Comparison of ENCODE assay signal across 8 cellular contexts in the genomic region with DNA sequence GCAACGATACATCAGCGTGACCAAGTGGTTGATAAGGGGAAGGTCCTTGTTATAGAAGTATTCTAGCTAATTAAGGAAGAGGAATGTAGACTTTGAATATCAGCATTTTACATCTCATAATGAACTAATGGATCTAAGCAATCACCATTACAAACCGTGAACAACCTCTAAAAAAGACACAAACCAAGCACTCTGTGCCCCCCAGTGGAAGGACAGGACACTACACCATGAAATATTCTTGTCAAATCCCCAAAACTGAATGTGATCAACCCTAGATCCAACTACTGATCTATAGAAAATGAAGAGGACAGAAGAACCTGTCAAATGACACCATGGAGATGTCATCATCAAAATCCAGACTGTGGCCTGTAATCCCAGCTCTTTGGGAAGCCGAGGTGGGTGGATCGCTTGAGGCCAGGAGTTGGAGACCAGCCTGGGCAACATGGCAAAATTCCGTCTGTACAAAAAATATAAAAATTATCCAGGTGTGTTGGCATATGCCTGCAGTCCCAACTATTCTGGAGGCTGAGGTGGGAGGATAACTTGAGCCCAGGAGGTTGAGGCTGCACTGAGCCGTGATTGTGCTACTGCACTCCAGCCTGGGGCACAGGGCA.
A peak's percentile ranks its signal among the peaks of the same experiment; 100 is the strongest.
DNase-seq lines count a peak whose midpoint lies in the region; ATAC-seq, FAIRE-seq and TF ChIP-seq lines count a peak whose summit lies in the region.

No MANE protein-coding gene starts in this region.

- H2BK120ac ChIP-seq in H1 (replicated peaks; ENCODE audit: low read depth, low read length), result no peak overlapping the region

- H3K56ac ChIP-seq in H1 (replicated peaks; ENCODE audit: insufficient read length, low read depth, low read length), result no peak overlapping the region

- H3K4me2 ChIP-seq in H1 (ENCODE audit: insufficient read depth in 1 of 2, low read depth in 2 of 2, low read length in 2 of 2), result no peak overlapping the region

- no peak overlapping the region for H3K4me3 ChIP-seq in H1 (ENCODE audit: extremely low read depth in 1 of 4, insufficient read depth in 2 of 4, low read depth in 3 of 4, low read length in 4 of 4)
- H3K4me3 ChIP-seq in pancreas, result no peak overlapping the region

- in situ Hi-C loops in G401 (cut with HindIII; ENCODE audit: low sequenced_read_pairs), result no loop called here

- no peak overlapping the region for H2AFZ ChIP-seq in H1 (ENCODE audit: low read length)

- 86% methylated on average over 7 of the region's 7 CpGs; no CpG with 5 or more reads in 1 of the 2 experiments for WGBS in H1 (ENCODE audit: extremely low coverage in 1 of 2, insufficient coverage in 1 of 2, insufficient read length in 1 of 2, insufficient replicate concordance in 2 of 2, low coverage in 1 of 2, low lambda C conversion rate in 2 of 2, missing lambda C conversion rate in 1 of 2), 2 experiments
- 79 to 83% methylated on average over 7 of the region's 7 CpGs for WGBS in pancreas, 2 donors

- DNase-seq in AG20443 (ENCODE audit: low spot score) (peak; percentile 53), NCI-H1092 treated with DMSO at 0.1 percent for 48 hours (lab: John Stamatoyannopoulos, UW) (peak; percentile 52), H1 (ENCODE audit: low read depth in 1 of 2, low spot score in 2 of 2) (no peak), pancreas (peak in 2 of 6 donors; percentile 19 to 43), G401 (ENCODE audit: low spot score) (no peak), middle frontal gyrus (ENCODE audit: extremely low spot score, low spot score) (no peak)
- peak; percentile 76 for DNase-seq in activated CD4-positive, alpha-beta T cell treated with anti-CD3 and anti-CD28 coated beads, Interleukin-2, amount 10 ng/mL, durations not matched to agents 7 days and 5 days

- TF ChIP-seq CTCF in H1 (IDR thresholded peaks at IDR 0.05; ENCODE audit: control extremely low read depth in 1 of 3, insufficient read depth in 1 of 3, low read depth in 1 of 3, low read length in 3 of 3) (peak in 2 of 3 experiments; percentile 59 to 74; a peak in 3 of 4 replicates), pancreas (IDR thresholded peaks at IDR 0.05) (peak; percentile 33 to 47 (median 34))

- peaks cover 4% of the 10 kb centered on the region for H3K27me3 Mint-ChIP-seq in activated CD4-positive, alpha-beta T cell treated with anti-CD3 and anti-CD28 coated beads, Interleukin-2, amount 10 ng/mL, durations not matched to agents 7 days and 5 days

- peaks cover 24% of the 10 kb centered on the region for H3K4me1 Mint-ChIP-seq in activated CD4-positive, alpha-beta T cell treated with anti-CD3 and anti-CD28 coated beads, Interleukin-2, amount 10 ng/mL, durations not matched to agents 7 days and 5 days

- no peak for TF ChIP-seq EP300 in H1 (IDR thresholded peaks at IDR 0.05; ENCODE audit: borderline replicate concordance in 1 of 2, low read depth in 2 of 2, low read length in 2 of 2)

- no peak overlapping the region for H2BK15ac ChIP-seq in H1 (ENCODE audit: low read length)

- H3K4me1 ChIP-seq in H1 (replicated peaks in 1 of 4; ENCODE audit: control insufficient read depth in 3 of 4, insufficient read depth in 4 of 4, low read length in 3 of 4) (peaks cover 0 to 6% (median 2%) of the 10 kb centered on the region in 4 experiments; a peak in 3 of 7 replicates), pancreas (peaks cover 3 to 9% (median 4%) of the 10 kb centered on the region in 3 donors)

- FAIRE-seq in H1 (lab: Jason Lieb, UNC) (peak; percentile 84), pancreas (lab: Jason Lieb, UNC) (no peak)

- no peaks in the 10 kb centered on the region for H3K23me2 ChIP-seq in H1 (ENCODE audit: low read depth, low read length)

- H3K27me3 ChIP-seq in H1 (replicated peaks in 1 of 4; ENCODE audit: control insufficient read depth in 3 of 4, extremely low read depth in 1 of 4, insufficient read depth in 3 of 4, low read length in 3 of 4) (no peaks in the 10 kb centered on the region), pancreas (no peaks in the 10 kb centered on the region)

- no peaks in the 10 kb centered on the region; a peak in 1 of 4 replicates for H3K9me3 ChIP-seq in H1 (ENCODE audit: insufficient read depth in 2 of 2, low read depth in 1 of 2, low read length in 1 of 2)
- no peaks in the 10 kb centered on the region for H3K9me3 ChIP-seq in pancreas

- TF ChIP-seq POLR2A in H1 (IDR thresholded peaks at IDR 0.05; ENCODE audit: control extremely low read depth in 1 of 2, low read depth in 2 of 2, low read length in 2 of 2), result no peak

- H2BK5ac ChIP-seq in H1 (ENCODE audit: low read depth, low read length), result no peak overlapping the region

- H3K14ac ChIP-seq in H1 (ENCODE audit: insufficient read length), result no peak overlapping the region

- H3K9me3 Mint-ChIP-seq in activated CD4-positive, alpha-beta T cell treated with anti-CD3 and anti-CD28 coated beads, Interleukin-2, amount 10 ng/mL, durations not matched to agents 7 days and 5 days, result no peaks in the 10 kb centered on the region

- ATAC-seq in GM18502 (IDR thresholded peaks at IDR 0.05; ENCODE audit: poor library complexity, unreplicated experiment), result peak; percentile 73
- ATAC-seq in pancreas, result peak in 3 of 4 donors; percentile 45 to 57 (median 52)

- H3K36me3 ChIP-seq in H1 (ENCODE audit: control insufficient read depth in 2 of 4, insufficient read depth in 4 of 4, low read length in 3 of 4) (no peaks in the 10 kb centered on the region), pancreas (no peaks in the 10 kb centered on the region)

- H3K18ac ChIP-seq in H1 (ENCODE audit: extremely low read depth, low read length), result no peak overlapping the region

- H4K20me1 ChIP-seq in H1 (replicated peaks in 1 of 2; ENCODE audit: control insufficient read depth in 1 of 2, insufficient read depth in 2 of 2, low read length in 2 of 2), result no peaks in the 10 kb centered on the region

- H4K8ac ChIP-seq in H1 (ENCODE audit: extremely low read depth, insufficient read depth, low read length), result no peak overlapping the region

- no peak overlapping the region for H3K9ac ChIP-seq in H1 (replicated peaks in 1 of 4; ENCODE audit: extremely low read depth in 1 of 4, low read depth in 3 of 4, low read length in 3 of 4)

- no peak overlapping the region for H3K4me3 Mint-ChIP-seq in activated CD4-positive, alpha-beta T cell treated with anti-CD3 and anti-CD28 coated beads, Interleukin-2, amount 10 ng/mL, durations not matched to agents 7 days and 5 days

- no peaks in the 10 kb centered on the region for H3K36me3 Mint-ChIP-seq in activated CD4-positive, alpha-beta T cell treated with anti-CD3 and anti-CD28 coated beads, Interleukin-2, amount 10 ng/mL, durations not matched to agents 7 days and 5 days (ENCODE audit: low read depth)

- H4K5ac ChIP-seq in H1 (ENCODE audit: insufficient read length, low read depth, low read length), result no peak overlapping the region

- no peak overlapping the region for H3K23ac ChIP-seq in H1 (ENCODE audit: insufficient read length)

- H3K27ac ChIP-seq in H1 (ENCODE audit: low read depth, low read length), result no peak overlapping the region
- no peak overlapping the region for H3K27ac ChIP-seq in pancreas

- TF ChIP-seq RAD21 in H1 (IDR thresholded peaks at IDR 0.05 in 1 of 2, conservative IDR thresholded peaks at IDR 0.05 in 1 of 2; ENCODE audit: low read depth in 2 of 2, low read length in 2 of 2), result peak; percentile 81 to 84

- H3K79me2 ChIP-seq in H1 (ENCODE audit: control insufficient read depth in 1 of 2, insufficient read depth in 2 of 2, low read length in 2 of 2), result no peaks in the 10 kb centered on the region

- H3K79me1 ChIP-seq in H1 (ENCODE audit: low read depth, low read length), result no peaks in the 10 kb centered on the region

- H3K27ac Mint-ChIP-seq in activated CD4-positive, alpha-beta T cell treated with anti-CD3 and anti-CD28 coated beads, Interleukin-2, amount 10 ng/mL, durations not matched to agents 7 days and 5 days, result no peak overlapping the region

- CTCF ChIA-PET in activated CD4-positive, alpha-beta T cell treated with anti-CD3 and anti-CD28 coated beads, Interleukin-2, amount 10 ng/mL, durations not matched to agents 7 days and 5 days (lab: Charles Lee), result interaction anchor here (0.6 to 1.4 kb wide), 9 partner anchors 10 to 300 kb away, joined by 3 to 7 read pairs (median 3); no protein-coding TSS in a partner anchor
- CTCF ChIA-PET in H1 (lab: Charles Lee; ENCODE audit: partially characterized antibody), result interaction anchor here (0.6 to 2.6 kb wide), 32 partner anchors 7 to 1647 kb away, joined by 3 to 17 read pairs (median 6); no protein-coding TSS in a partner anchor

- H2BK20ac ChIP-seq in H1 (ENCODE audit: low read length), result no peak overlapping the region

- no peak overlapping the region for H4K91ac ChIP-seq in H1 (replicated peaks; ENCODE audit: insufficient read length, low read length)

- POLR2A ChIA-PET in activated CD4-positive, alpha-beta T cell treated with anti-CD3 and anti-CD28 coated beads, Interleukin-2, amount 10 ng/mL, durations not matched to agents 7 days and 5 days (lab: Charles Lee), result no interaction called here
- POLR2A ChIA-PET in H1 (lab: Charles Lee; ENCODE audit: partially characterized antibody), result no interaction called here

- intact Hi-C loops in pancreas (cut with DNase I), result no loop called here

- H2AK5ac ChIP-seq in H1 (ENCODE audit: low read depth, low read length), result no peak overlapping the region

- H2BK12ac ChIP-seq in H1 (ENCODE audit: low read depth, low read length), result no peak overlapping the region

- H3K4ac ChIP-seq in H1 (replicated peaks; ENCODE audit: insufficient read length, low read depth, low read length), result no peak overlapping the region

TF ChIP-seq in H1, 55 proteins besides CTCF, POLR2A, EP300 and RAD21 (continues in another document):
- TF ChIP-seq, protein P1, sequence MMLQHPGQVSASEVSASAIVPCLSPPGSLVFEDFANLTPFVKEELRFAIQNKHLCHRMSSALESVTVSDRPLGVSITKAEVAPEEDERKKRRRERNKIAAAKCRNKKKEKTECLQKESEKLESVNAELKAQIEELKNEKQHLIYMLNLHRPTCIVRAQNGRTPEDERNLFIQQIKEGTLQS (IDR thresholded peaks at IDR 0.05; ENCODE audit: insufficient read depth, low read depth, low read length), result no peak
- no peak for TF ChIP-seq EZH2 (IDR thresholded peaks at IDR 0.05; ENCODE audit: low read depth, low read length, severe bottlenecking)
- TF ChIP-seq TEAD4 (IDR thresholded peaks at IDR 0.05; ENCODE audit: low read depth, low read length), result no peak
- TF ChIP-seq NANOG (IDR thresholded peaks at IDR 0.05; ENCODE audit: insufficient read depth, low read depth, low read length, poor library complexity, severe bottlenecking), result no peak
- no peak for TF ChIP-seq CBX5 (IDR thresholded peaks at IDR 0.05; ENCODE audit: low read depth, low read length)
- TF ChIP-seq BACH1 (IDR thresholded peaks at IDR 0.05; ENCODE audit: low read length), result no peak
- no peak for TF ChIP-seq CEBPB (IDR thresholded peaks at IDR 0.05; ENCODE audit: low read depth, low read length)
- TF ChIP-seq SIN3A (conservative IDR thresholded peaks at IDR 0.05 in 1 of 2, IDR thresholded peaks at IDR 0.05 in 1 of 2; ENCODE audit: low read depth in 1 of 2, low read length in 2 of 2), result no peak
- TF ChIP-seq, protein P2, sequence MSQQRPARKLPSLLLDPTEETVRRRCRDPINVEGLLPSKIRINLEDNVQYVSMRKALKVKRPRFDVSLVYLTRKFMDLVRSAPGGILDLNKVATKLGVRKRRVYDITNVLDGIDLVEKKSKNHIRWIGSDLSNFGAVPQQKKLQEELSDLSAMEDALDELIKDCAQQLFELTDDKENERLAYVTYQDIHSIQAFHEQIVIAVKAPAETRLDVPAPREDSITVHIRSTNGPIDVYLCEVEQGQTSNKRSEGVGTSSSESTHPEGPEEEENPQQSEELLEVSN (IDR thresholded peaks at IDR 0.05), result no peak

Comparison
In these comparisons a context has a peak if more than half of its experiments do, and no peak if none do; other contexts are left out.
1. DNase-seq: peak in AG20443 (single experiment), NCI-H1092 treated with DMSO at 0.1 percent for 48 hours (single experiment) and activated CD4-positive, alpha-beta T cell treated with anti-CD3 and anti-CD28 coated beads, Interleukin-2, amount 10 ng/mL, durations not matched to agents 7 days and 5 days (single experiment); none in H1 (0 of 2), G401 (single experiment) and middle frontal gyrus (single experiment).